ENCODE assay signal across 8 cellular contexts in the genomic region with DNA sequence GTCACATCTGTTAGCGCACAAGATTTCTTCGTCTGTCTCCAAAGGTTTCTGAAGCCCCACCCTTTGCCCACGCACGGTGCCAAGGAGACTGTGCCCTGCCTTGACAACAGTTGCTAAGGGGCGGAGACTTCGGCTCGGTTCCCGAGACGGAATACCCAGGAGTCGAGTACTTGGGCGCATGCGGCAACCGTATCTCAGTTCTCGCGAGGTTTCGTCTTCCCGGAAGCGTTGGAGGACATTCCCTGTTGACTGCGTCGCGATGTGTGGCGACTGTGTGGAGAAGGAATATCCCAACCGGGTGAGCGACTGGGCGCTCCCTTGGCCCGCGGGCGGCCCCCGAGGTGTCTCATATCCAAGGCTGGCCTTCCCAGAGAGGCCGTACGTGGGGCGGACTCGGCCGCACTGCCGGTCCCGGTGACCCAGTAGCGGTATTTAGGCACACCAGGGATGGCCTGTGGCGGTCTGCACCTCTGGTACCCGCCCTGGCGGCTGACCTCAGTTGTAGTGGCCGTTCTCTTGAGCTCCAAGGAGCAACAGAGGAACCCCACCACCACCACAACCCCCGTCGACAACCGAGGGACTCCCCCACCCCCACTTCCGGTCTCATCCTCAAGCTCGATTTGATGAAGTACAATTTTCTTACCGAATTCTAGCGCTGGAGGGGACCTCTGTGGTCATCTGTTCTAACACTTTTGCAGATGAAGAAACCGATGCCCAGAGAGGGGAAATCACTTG. TPM values are rescaled to one million over a fixed set of nuclear protein-coding genes. Genes with fewer than 3 reads are reported as not detected.
DNase-seq lines count a peak whose midpoint lies in the region; ATAC-seq and TF ChIP-seq lines count a peak whose summit lies in the region.

A gene (plus strand): TSS at position 219 of the 735 bp plus-strand sequence. CDS start 41 bp downstream, at position 260.

- DNase-seq in AG08396 (ENCODE audit: low spot score) (peak; percentile 95), NCI-H345 treated with DMSO at 0.1 percent for 48 hours (lab: John Stamatoyannopoulos, UW; ENCODE audit: unreplicated experiment) (peak; percentile 98), inferior parietal cortex (ENCODE audit: extremely low spot score) (peak; percentile 98), spleen (peak; percentile 98)
- DNase-seq in activated CD4-positive, CD25-positive, alpha-beta regulatory T cell (lab: John Stamatoyannopoulos, UW) = peak; percentile 82 to 96 (median 90)
- DNase-seq in central memory CD4-positive, alpha-beta T cell = peak; percentile 98

- H3K9me3 ChIP-seq in spleen = no peaks in the 10 kb centered on the region

- WGBS in spleen, 5 donors = 0 to 1% (median 0%) methylated on average over 26 to 49 of the region's 49 CpGs

- intact Hi-C loops in spleen (cut with DNase I; ENCODE audit: low total_unique reads) = no loop called here

- peaks cover 0 to 9% (median 0%) of the 10 kb centered on the region in 6 donors for H3K36me3 ChIP-seq in spleen

- H3K27me3 ChIP-seq in spleen (replicated peaks in 1 of 7) = no peaks in the 10 kb centered on the region

- H3K4me3 ChIP-seq in spleen = peak within 1 kb of the TSS; percentile 68 to 89 (median 84)

- peak in 1 of 11 experiments; percentile 25 for TF ChIP-seq CTCF in spleen (IDR thresholded peaks at IDR 0.05 in 8 of 11, conservative IDR thresholded peaks at IDR 0.05 in 3 of 11)

- ATAC-seq in GM19023 (IDR thresholded peaks at IDR 0.05; ENCODE audit: unreplicated experiment) (peak; percentile 99), HG03280 (IDR thresholded peaks at IDR 0.05; ENCODE audit: unreplicated experiment) (peak; percentile 96)

- TF ChIP-seq POLR2A in spleen (IDR thresholded peaks at IDR 0.05) = peak in 1 of 3 donors; percentile 81

- peaks cover 21 to 54% (median 45%) of the 10 kb centered on the region in 6 donors for H3K4me1 ChIP-seq in spleen

- H3K27ac ChIP-seq in spleen = peak within 1 kb of the TSS; percentile 96 to 99 (median 98)

RNA-seq across cellular contexts. Expression of the gene that starts here (rescaled TPM):
- 100 to 1,000 TPM in 3 of 7 donors, 10 to 100 TPM in 4; 59.2 to 135 (median 81.3) TPM for total RNA-seq in spleen
- 10 to 100 TPM; 34.0 to 41.3 (median 40.7) TPM for polyA plus RNA-seq in spleen

Comparison
In these comparisons a context has a peak if more than half of its experiments do, and no peak if none do; other contexts are left out.
1. Peak in every context shown above with its lines: DNase-seq, ATAC-seq, H3K4me3 ChIP-seq and H3K27ac ChIP-seq.